In genomic region chr17:78343099-78343432, GRCh38 we compare ENCODE assay signal across 8 cellular contexts. TPM values are rescaled to one million over a fixed set of nuclear protein-coding genes. Genes with fewer than 3 reads are reported as not detected.
DNase-seq lines count a peak whose midpoint lies in the region; ATAC-seq, FAIRE-seq and TF ChIP-seq lines count a peak whose summit lies in the region.

No MANE protein-coding gene starts in this region.

- H3K4me3 ChIP-seq in OCI-LY3 (ENCODE audit: low read length) = peak overlapping the region; percentile 80
- no peak overlapping the region for H3K4me3 ChIP-seq in bronchial epithelial cell (ENCODE audit: low read depth, low read length)
- H3K4me3 ChIP-seq in lower leg skin (ENCODE audit: low read depth, poor library complexity, severe bottlenecking) = no peak overlapping the region
- no peak overlapping the region for H3K4me3 ChIP-seq in urinary bladder (ENCODE audit: low read depth, low read length)

- no peaks in the 10 kb centered on the region for H3K9me3 ChIP-seq in OCI-LY3 (ENCODE audit: insufficient read depth, low read length)

- peak overlapping the region; percentile 85 for H3K9ac ChIP-seq in OCI-LY3 (ENCODE audit: low read length)

- intact Hi-C loops in lower leg skin (cut with DNase I; ENCODE audit: low total_unique reads) = no loop called here

- H3K79me2 ChIP-seq in OCI-LY3 (ENCODE audit: low read length) = no peaks in the 10 kb centered on the region; the same call in 1 of the 2 replicates

- H3K27me3 ChIP-seq in OCI-LY3 (ENCODE audit: low read depth, low read length) = peaks cover 5% of the 10 kb centered on the region; the same call in 1 of the 2 replicates
- no peaks in the 10 kb centered on the region for H3K27me3 ChIP-seq in bronchial epithelial cell (ENCODE audit: control insufficient read depth, insufficient read depth, low read length)

- H3K27ac ChIP-seq in OCI-LY3 (ENCODE audit: low read length) (peak overlapping the region; percentile 85), urinary bladder (ENCODE audit: low read depth) (peak overlapping the region; percentile 41)

- no peak overlapping the region for H2AFZ ChIP-seq in OCI-LY3 (ENCODE audit: low read depth, low read length)

- H4K20me1 ChIP-seq in OCI-LY3 (ENCODE audit: insufficient read depth, low read length) = no peaks in the 10 kb centered on the region

- peak overlapping the region; percentile 96 for H3K4me2 ChIP-seq in OCI-LY3 (ENCODE audit: low read length)

- H3K36me3 ChIP-seq in OCI-LY3 (replicated peaks; ENCODE audit: low read depth, low read length) = no peaks in the 10 kb centered on the region
- no peaks in the 10 kb centered on the region for H3K36me3 ChIP-seq in bronchial epithelial cell (ENCODE audit: control insufficient read depth, insufficient read depth, low read length)
- H3K36me3 ChIP-seq in urinary bladder (ENCODE audit: insufficient read depth) = no peaks in the 10 kb centered on the region

- FAIRE-seq in bronchial epithelial cell (lab: Jason Lieb, UNC) = no peak

- DNase-seq in EH (ENCODE audit: low read depth) = peak; percentile 92
- peak; percentile 43 for DNase-seq in bronchial epithelial cell (ENCODE audit: low read depth)
- peak; percentile 64 to 94 for DNase-seq in lower leg skin (ENCODE audit: low spot score in 2 of 2)
- no peak for DNase-seq in NCI-H2196 treated with DMSO at 0.1 percent for 48 hours (lab: John Stamatoyannopoulos, UW; ENCODE audit: unreplicated experiment)

- 13 to 15% methylated on average over 5 to 6 of the region's 6 CpGs for WGBS in lower leg skin, 2 donors
- WGBS in urinary bladder = 3% methylated on average over 6 of the region's 6 CpGs

- H3K4me1 ChIP-seq in OCI-LY3 (ENCODE audit: low read length) (peaks cover 71% of the 10 kb centered on the region), urinary bladder (ENCODE audit: insufficient read depth) (no peaks in the 10 kb centered on the region)

- no peak for TF ChIP-seq POLR2A in lower leg skin (IDR thresholded peaks at IDR 0.05)

- no peak for ATAC-seq in GM19467 (IDR thresholded peaks at IDR 0.05; ENCODE audit: unreplicated experiment)
- no peak for ATAC-seq in HG03469 (IDR thresholded peaks at IDR 0.05; ENCODE audit: unreplicated experiment)

- no peak for TF ChIP-seq CTCF in OCI-LY3 (IDR thresholded peaks at IDR 0.05; ENCODE audit: low read depth, low read length)
- TF ChIP-seq CTCF in bronchial epithelial cell (IDR thresholded peaks at IDR 0.05; ENCODE audit: insufficient read depth, low read length, severe bottlenecking) = no peak
- TF ChIP-seq CTCF in lower leg skin (IDR thresholded peaks at IDR 0.05) = no peak

RNA-seq across cellular contexts. Expression of gene SOCS3, which starts 16.8 kb away (rescaled TPM):
- total RNA-seq in bronchial epithelial cell = 10.0 and 13.7 TPM in 2 replicates
- total RNA-seq in lower leg skin = 10 to 100 TPM; 12.5 to 45.0 (median 13.0) TPM
- total RNA-seq in urinary bladder = 16.5 TPM
- 152 TPM for polyA plus RNA-seq in urinary bladder

RNA-seq across cellular contexts. Expression of gene PGS1, which starts 35.4 kb away (rescaled TPM):
- 22.5 and 25.8 TPM in 2 replicates for total RNA-seq in bronchial epithelial cell
- total RNA-seq in lower leg skin = 10 to 100 TPM; 30.4 to 40.3 (median 39.9) TPM
- total RNA-seq in urinary bladder = 33.7 TPM
- 44.0 TPM for polyA plus RNA-seq in urinary bladder
